Comparison of ENCODE assay signal across 10 cellular contexts in the genomic region with DNA sequence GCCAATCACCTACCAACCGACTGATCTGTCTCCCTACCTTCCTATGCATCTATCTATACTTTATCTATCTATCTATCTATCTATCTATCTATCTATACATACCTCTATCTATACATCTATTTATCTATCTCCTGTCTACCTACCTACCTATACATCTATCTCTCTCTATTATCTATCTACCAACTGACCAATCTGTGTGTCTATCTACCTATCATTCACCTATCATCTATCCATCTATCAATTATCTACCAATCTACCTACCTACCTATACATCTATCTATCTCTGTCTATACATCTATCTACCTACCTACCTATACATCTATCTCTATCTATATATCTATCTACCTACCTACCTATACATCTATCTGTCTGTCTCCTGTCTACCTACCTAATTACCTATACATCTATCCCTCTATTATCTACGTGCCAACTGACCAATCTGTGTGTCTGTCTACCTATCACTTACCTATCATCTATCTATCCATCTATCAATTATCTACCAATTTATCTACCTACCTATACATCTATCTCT.
"Had no signal": no experiment of that assay in that cellular context is flagged by ENCODE, and none has a peak within 500 bp of the region (broad histone marks: within the 10 kb centered on the region; RNA-seq: fewer than 3 reads in every experiment).

No MANE protein-coding gene starts in this region.

- H2AFZ ChIP-seq: GM23248, GM23338 had no signal

- FAIRE-seq: H54 had no signal

- H3K27ac ChIP-seq: GM23248 had no signal

- ATAC-seq: GM23338, HCT116 had no signal

- H3K4me3 ChIP-seq: GM23248, GM23338, HAP-1 had no signal

- H3K36me3 ChIP-seq: HAP-1 had no signal

- H3K9me3 ChIP-seq: HAP-1 had no signal

- H3K9ac ChIP-seq: GM23248 had no signal

- H3K4me2 ChIP-seq: GM23338 had no signal

- DNase-seq: GM23248, GOT3, H7, H9, HCEC 1CT, HFFc6 had no signal

- H3K4me1 ChIP-seq: HAP-1 had no signal
